Comparison of ENCODE assay signal across 27 cellular contexts in the genomic region with DNA sequence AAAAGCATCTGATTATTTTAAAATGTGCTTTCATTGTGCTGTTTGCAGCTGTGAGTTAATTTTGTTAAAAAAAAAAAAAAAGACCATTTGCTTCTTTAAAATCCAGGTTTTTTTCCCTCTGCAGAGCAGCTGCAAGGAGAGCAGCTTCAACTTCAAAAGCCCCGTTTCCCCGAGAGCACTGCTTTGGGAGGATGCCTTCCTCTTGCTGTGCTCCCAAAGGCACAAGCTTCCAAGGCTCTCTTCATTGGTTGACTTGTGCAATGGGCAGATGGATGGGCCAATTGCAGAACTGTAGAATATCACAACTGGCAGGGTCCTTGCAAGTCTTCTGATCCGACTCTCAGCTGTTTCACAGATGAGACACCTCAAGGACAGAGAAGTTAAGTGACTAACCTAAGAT.
"Had no signal": no experiment of that assay in that cellular context is flagged by ENCODE, and none has a peak within 500 bp of the region (broad histone marks: within the 10 kb centered on the region; RNA-seq: fewer than 3 reads in every experiment).

No MANE protein-coding gene starts in this region.

- ATAC-seq: naive thymus-derived CD4-positive, alpha-beta T cell; natural killer cell; pancreas; right cardiac atrium; right lobe of liver; stimulated activated effector memory CD8-positive, alpha-beta T cell treated with anti-CD3 and anti-CD28 coated beads, Interleukin-12 subunit alpha, Interleukin-12 subunit beta, amount 100 ng/mL, for 72 hours; stimulated activated naive B cell treated with anti-CD40 and anti-IgM and Interleukin-4, amounts not matched to agents 10 μg/mL and 1 μg/mL and 100 μg/mL, for 72 hours had no signal

- H3K4me1 ChIP-seq: pancreas, prostate gland, right lobe of liver, stomach, thyroid gland, tibial nerve, upper lobe of left lung, vagina had no signal

- H3K9me3 ChIP-seq: neutrophil, pancreas, prostate gland, right lobe of liver, stomach, thoracic aorta, thyroid gland, tibial nerve, upper lobe of left lung, vagina had no signal

- H3K27me3 Mint-ChIP-seq: naive thymus-derived CD4-positive, alpha-beta T cell had no signal

- H3K27me3 ChIP-seq: neutrophil, pancreas, right lobe of liver, stomach, thyroid gland, tibial nerve, upper lobe of left lung, vagina had no signal

- H3K36me3 ChIP-seq: neutrophil, pancreas, prostate gland, right lobe of liver, stomach, thoracic aorta, thyroid gland, tibial nerve, upper lobe of left lung, vagina had no signal

- H3K9me3 Mint-ChIP-seq: naive thymus-derived CD4-positive, alpha-beta T cell; natural killer cell; nephron; stimulated activated effector memory CD8-positive, alpha-beta T cell treated with anti-CD3 and anti-CD28 coated beads, Interleukin-12 subunit alpha, Interleukin-12 subunit beta, amount 100 ng/mL, for 72 hours; stimulated activated naive B cell treated with anti-CD40 and anti-IgM and Interleukin-4, amounts not matched to agents 10 μg/mL and 1 μg/mL and 100 μg/mL, for 72 hours; stimulated activated naive CD8-positive, alpha-beta T cell treated with anti-CD3 and anti-CD28 coated beads, Interleukin-15, Interleukin-2, amounts not matched to agents 100 ng/mL and 50 ng/mL, for 24 hours had no signal

- H3K4me1 Mint-ChIP-seq: naive thymus-derived CD4-positive, alpha-beta T cell; natural killer cell; nephron; stimulated activated effector memory CD8-positive, alpha-beta T cell treated with anti-CD3 and anti-CD28 coated beads, Interleukin-12 subunit alpha, Interleukin-12 subunit beta, amount 100 ng/mL, for 72 hours; stimulated activated naive B cell treated with anti-CD40 and anti-IgM and Interleukin-4, amounts not matched to agents 10 μg/mL and 1 μg/mL and 100 μg/mL, for 72 hours had no signal

- H3K4me3 ChIP-seq: pancreas, prostate gland, right lobe of liver, stomach, thoracic aorta, thyroid gland, tibial nerve, upper lobe of left lung, vagina had no signal

- H3K36me3 Mint-ChIP-seq: naive thymus-derived CD4-positive, alpha-beta T cell; natural killer cell; stimulated activated effector memory CD8-positive, alpha-beta T cell treated with anti-CD3 and anti-CD28 coated beads, Interleukin-12 subunit alpha, Interleukin-12 subunit beta, amount 100 ng/mL, for 72 hours; stimulated activated naive B cell treated with anti-CD40 and anti-IgM and Interleukin-4, amounts not matched to agents 10 μg/mL and 1 μg/mL and 100 μg/mL, for 72 hours had no signal

- DNase-seq: naive thymus-derived CD4-positive, alpha-beta T cell; natural killer cell; nucleus accumbens; pancreas; retina; right lobe of liver; small intestine; stimulated activated CD4-positive, alpha-beta T cell treated with anti-CD3 and anti-CD28 coated beads, Interleukin-15, amount 100 ng/mL, for 24 hours; stimulated activated CD4-positive, alpha-beta T cell treated with anti-CD3 and anti-CD28 coated beads, Interleukin-2, amount 100 ng/mL, for 24 hours; stimulated activated CD4-positive, alpha-beta T cell treated with anti-CD3 and anti-CD28 coated beads, Interleukin-2, amount 100 ng/mL, for 48 hours; stimulated activated CD4-positive, alpha-beta T cell treated with anti-CD3 and anti-CD28 coated beads, Interleukin-4, amount 100 ng/mL, for 24 hours; stimulated activated naive B cell treated with anti-CD40 and anti-IgM and Interleukin-4, amounts not matched to agents 10 μg/mL and 1 μg/mL and 100 μg/mL, for 72 hours; stimulated activated naive CD4-positive, alpha-beta T cell treated with Interleukin-2 at 50 U/mL for 16 hours; stomach; thyroid gland; trophoblast cell; upper lobe of left lung had no signal

- H3K27ac Mint-ChIP-seq: naive thymus-derived CD4-positive, alpha-beta T cell; natural killer cell; nephron; stimulated activated effector memory CD8-positive, alpha-beta T cell treated with anti-CD3 and anti-CD28 coated beads, Interleukin-12 subunit alpha, Interleukin-12 subunit beta, amount 100 ng/mL, for 72 hours; stimulated activated naive B cell treated with anti-CD40 and anti-IgM and Interleukin-4, amounts not matched to agents 10 μg/mL and 1 μg/mL and 100 μg/mL, for 72 hours; stimulated activated naive CD8-positive, alpha-beta T cell treated with anti-CD3 and anti-CD28 coated beads, Interleukin-15, Interleukin-2, amounts not matched to agents 100 ng/mL and 50 ng/mL, for 24 hours had no signal

- H3K4me3 Mint-ChIP-seq: naive thymus-derived CD4-positive, alpha-beta T cell; natural killer cell; nephron; neural crest cell; stimulated activated effector memory CD8-positive, alpha-beta T cell treated with anti-CD3 and anti-CD28 coated beads, Interleukin-12 subunit alpha, Interleukin-12 subunit beta, amount 100 ng/mL, for 72 hours; stimulated activated naive B cell treated with anti-CD40 and anti-IgM and Interleukin-4, amounts not matched to agents 10 μg/mL and 1 μg/mL and 100 μg/mL, for 72 hours; stimulated activated naive CD8-positive, alpha-beta T cell treated with anti-CD3 and anti-CD28 coated beads, Interleukin-15, Interleukin-2, amounts not matched to agents 100 ng/mL and 50 ng/mL, for 24 hours had no signal

- H3K27ac ChIP-seq: neutrophil, pancreas, prostate gland, right lobe of liver, stomach, thoracic aorta, thyroid gland, tibial nerve, upper lobe of left lung, vagina had no signal
